8 cellular contexts compared by ENCODE assay signal in the genomic region with DNA sequence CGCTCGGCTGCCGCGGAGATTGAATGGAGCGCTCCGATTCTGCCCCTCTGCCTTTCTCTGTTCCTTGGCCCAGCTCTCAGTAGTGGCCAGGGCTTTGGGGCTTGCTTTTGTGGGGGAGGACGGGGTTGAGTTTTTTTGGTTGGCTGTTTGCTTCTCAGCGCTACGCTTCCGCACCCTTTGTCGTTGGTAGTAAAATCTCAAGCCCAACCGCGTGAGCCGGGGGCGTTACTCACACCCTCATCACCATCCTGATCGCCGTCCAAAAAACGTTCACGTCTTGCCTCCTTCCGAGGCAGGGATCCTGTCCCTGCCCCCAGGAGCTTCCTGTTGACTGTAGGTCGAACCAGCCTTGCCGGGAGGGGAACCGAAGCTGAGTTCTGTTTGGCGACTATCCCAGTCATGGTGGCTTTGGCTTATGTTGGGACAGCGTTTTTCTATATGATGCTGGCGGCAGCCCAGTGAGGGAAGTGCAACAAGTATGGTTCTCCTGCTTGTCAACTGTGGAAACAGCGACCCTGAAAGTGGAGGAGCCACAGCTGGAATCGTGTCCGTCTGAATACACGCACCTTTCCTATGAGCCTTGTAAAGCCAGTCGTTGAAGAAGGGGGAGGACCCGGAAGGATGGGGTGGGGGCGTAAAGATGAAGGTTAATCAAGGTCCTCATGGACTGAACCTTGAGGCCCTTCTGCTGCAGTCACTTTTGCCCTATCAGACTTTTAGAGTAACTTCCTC. TPM values are rescaled to one million over a fixed set of nuclear protein-coding genes. Genes with fewer than 3 reads are reported as not detected.
DNase-seq lines count a peak whose midpoint lies in the region; ATAC-seq lines count a peak whose summit lies in the region.

No MANE protein-coding gene starts in this region.

- H3K79me2 ChIP-seq in mesendoderm (ENCODE audit: control insufficient read depth, insufficient read depth, low read length), result peaks cover 25% of the 10 kb centered on the region

- H4K5ac ChIP-seq in mesendoderm (ENCODE audit: low read length), result peak overlapping the region; percentile 68

- H3K4me1 ChIP-seq in effector memory CD4-positive, alpha-beta T cell (ENCODE audit: control insufficient read depth, insufficient read depth, low read length, poor library complexity, severe bottlenecking), result peaks cover 17% of the 10 kb centered on the region
- no peaks in the 10 kb centered on the region for H3K4me1 ChIP-seq in mesendoderm (ENCODE audit: control insufficient read depth, low read depth, low read length)

- H3K18ac ChIP-seq in mesendoderm (ENCODE audit: low read length), result peak overlapping the region; percentile 35

- WGBS in mesendoderm (ENCODE audit: extremely low coverage, insufficient coverage, low lambda C conversion rate), result no CpG with 5 or more reads among the region's 33 CpGs

- peaks cover 69% of the 10 kb centered on the region for H3K4me1 Mint-ChIP-seq in activated CD4-positive, alpha-beta memory T cell treated with anti-CD3 and anti-CD28 coated beads, Interleukin-2, amount 10 ng/mL, durations not matched to agents 7 days and 5 days

- H3K4me2 ChIP-seq in mesendoderm (ENCODE audit: low read length), result peak overlapping the region; percentile 75

- no peaks in the 10 kb centered on the region for H3K27me3 ChIP-seq in effector memory CD4-positive, alpha-beta T cell (replicated peaks; ENCODE audit: control insufficient read depth, insufficient read depth, low read length, poor library complexity, severe bottlenecking)
- no peaks in the 10 kb centered on the region for H3K27me3 ChIP-seq in mesendoderm (ENCODE audit: insufficient read depth, low read length, poor library complexity)

- H3K56ac ChIP-seq in mesendoderm (ENCODE audit: low read length), result peak overlapping the region; percentile 81

- CTCF ChIA-PET in activated CD4-positive, alpha-beta memory T cell treated with anti-CD3 and anti-CD28 coated beads, Interleukin-2, amount 10 ng/mL, durations not matched to agents 7 days and 5 days (lab: Charles Lee), result interaction anchor here (1.1 to 3.9 kb wide), 7 partner anchors 11 to 154 kb away, joined by 3 to 59 read pairs (median 6); a partner anchor contains a TSS

- no peak overlapping the region for H2BK15ac ChIP-seq in mesendoderm (replicated peaks; ENCODE audit: low read depth)

- POLR2A ChIA-PET in activated CD4-positive, alpha-beta memory T cell treated with anti-CD3 and anti-CD28 coated beads, Interleukin-2, amount 10 ng/mL, durations not matched to agents 7 days and 5 days (lab: Charles Lee), result interaction anchor here (0.8 to 5.2 kb wide), 20 partner anchors 8 to 545 kb away, joined by 3 to 76 read pairs (median 5); a partner anchor contains a TSS

- H3K4ac ChIP-seq in mesendoderm (ENCODE audit: low read depth, low read length), result no peak overlapping the region

- H2AK5ac ChIP-seq in mesendoderm (ENCODE audit: low read length), result no peak overlapping the region

- peak overlapping the region; percentile 84 for H3K4me3 ChIP-seq in effector memory CD4-positive, alpha-beta T cell (ENCODE audit: insufficient read depth, low read depth, low read length, poor library complexity, severe bottlenecking)
- peak overlapping the region; percentile 60 for H3K4me3 ChIP-seq in mesendoderm (ENCODE audit: low read length)

- H3K23ac ChIP-seq in mesendoderm (ENCODE audit: low read length), result peak overlapping the region; percentile 67

- peak overlapping the region; percentile 83 for H3K9ac ChIP-seq in mesendoderm (ENCODE audit: low read length)

- DNase-seq in NCI-H1417 (lab: John Stamatoyannopoulos, UW) (peak in 2 of 3 experiments; percentile 34 to 42), NCI-H1417 treated with DMSO at 0.1 percent for 48 hours (lab: John Stamatoyannopoulos, UW) (no peak), NCI-H526 (lab: John Stamatoyannopoulos, UW) (peak; percentile 39 to 52), mesendoderm (peak; percentile 94)
- DNase-seq in activated CD4-positive, alpha-beta memory T cell treated with anti-CD3 and anti-CD28 coated beads, Interleukin-2, amount 10 ng/mL, durations not matched to agents 7 days and 5 days, result peak; percentile 80
- DNase-seq in effector memory CD4-positive, alpha-beta T cell, result peak; percentile 48 to 62 (median 56)
- peak; percentile 53 to 67 for DNase-seq in stimulated activated CD8-positive, alpha-beta memory T cell treated with anti-CD3 and anti-CD28 coated beads, Interleukin-15, amount 100 ng/mL, for 4 hours (ENCODE audit: low read depth in 2 of 2)

- H3K36me3 ChIP-seq in effector memory CD4-positive, alpha-beta T cell (ENCODE audit: control insufficient read depth, insufficient read depth, low read length), result no peaks in the 10 kb centered on the region
- no peaks in the 10 kb centered on the region for H3K36me3 ChIP-seq in mesendoderm (ENCODE audit: control insufficient read depth, insufficient read depth, low read length)

- H3K27ac ChIP-seq in effector memory CD4-positive, alpha-beta T cell (ENCODE audit: insufficient read depth, low read length, poor library complexity, severe bottlenecking), result peak overlapping the region; percentile 90
- H3K27ac ChIP-seq in mesendoderm (ENCODE audit: low read depth, low read length), result peak overlapping the region; percentile 98

- H3K27me3 Mint-ChIP-seq in activated CD4-positive, alpha-beta memory T cell treated with anti-CD3 and anti-CD28 coated beads, Interleukin-2, amount 10 ng/mL, durations not matched to agents 7 days and 5 days, result peaks cover 3% of the 10 kb centered on the region

- no peaks in the 10 kb centered on the region for H3K9me3 ChIP-seq in effector memory CD4-positive, alpha-beta T cell (ENCODE audit: control insufficient read depth, low read length)

- peak overlapping the region; percentile 99 for H3K27ac Mint-ChIP-seq in activated CD4-positive, alpha-beta memory T cell treated with anti-CD3 and anti-CD28 coated beads, Interleukin-2, amount 10 ng/mL, durations not matched to agents 7 days and 5 days

- peak overlapping the region; percentile 43 for H2BK5ac ChIP-seq in mesendoderm (ENCODE audit: low read length)

- peaks cover 15% of the 10 kb centered on the region for H3K36me3 Mint-ChIP-seq in activated CD4-positive, alpha-beta memory T cell treated with anti-CD3 and anti-CD28 coated beads, Interleukin-2, amount 10 ng/mL, durations not matched to agents 7 days and 5 days (ENCODE audit: low read depth)

- H4K8ac ChIP-seq in mesendoderm (ENCODE audit: low read depth, low read length), result peak overlapping the region; percentile 84

- no peak overlapping the region for H2BK120ac ChIP-seq in mesendoderm (ENCODE audit: low read depth, low read length)

- peak overlapping the region; percentile 83 for H3K4me3 Mint-ChIP-seq in activated CD4-positive, alpha-beta memory T cell treated with anti-CD3 and anti-CD28 coated beads, Interleukin-2, amount 10 ng/mL, durations not matched to agents 7 days and 5 days

- ATAC-seq in HG02884 (IDR thresholded peaks at IDR 0.05; ENCODE audit: unreplicated experiment), result peak; percentile 37

- H3K9me3 Mint-ChIP-seq in activated CD4-positive, alpha-beta memory T cell treated with anti-CD3 and anti-CD28 coated beads, Interleukin-2, amount 10 ng/mL, durations not matched to agents 7 days and 5 days, result no peaks in the 10 kb centered on the region

- peaks cover 3% of the 10 kb centered on the region for H3K79me1 ChIP-seq in mesendoderm (ENCODE audit: low read length)

RNA-seq across cellular contexts. Expression of a gene that starts 0.8 kb away (rescaled TPM):
- total RNA-seq in activated CD4-positive, alpha-beta memory T cell treated with anti-CD3 and anti-CD28 coated beads, Interleukin-2, amount 10 ng/mL, durations not matched to agents 7 days and 5 days, result 10 to 100 TPM; 11.2 to 12.0 TPM
- polyA plus RNA-seq in mesendoderm (2013, experiment 1 of 2), result 55.5 TPM
- 56.6 TPM for polyA plus RNA-seq in mesendoderm (2013, experiment 2 of 2)
